ENCODE assay signal across 1 cellular context in genomic region chr20:5731753-5732366, GRCh38.
TF ChIP-seq lines count a peak whose summit lies in the region.

No MANE protein-coding gene starts in this region.

TF ChIP-seq in GM23338, 12 proteins besides CTCF, POLR2A, EP300 and RAD21 (continued from another document):
- TF ChIP-seq STAT1 (IDR thresholded peaks at IDR 0.05; ENCODE audit: unreplicated experiment) = no peak
- TF ChIP-seq CREB1 (CRISPR knock-in tag; IDR thresholded peaks at IDR 0.05; ENCODE audit: low read depth) = no peak
- TF ChIP-seq EZH2 (IDR thresholded peaks at IDR 0.05; ENCODE audit: low read depth, unreplicated experiment) = no peak
- TF ChIP-seq JUNB (IDR thresholded peaks at IDR 0.05; ENCODE audit: unreplicated experiment) = no peak
- TF ChIP-seq, protein P1, sequence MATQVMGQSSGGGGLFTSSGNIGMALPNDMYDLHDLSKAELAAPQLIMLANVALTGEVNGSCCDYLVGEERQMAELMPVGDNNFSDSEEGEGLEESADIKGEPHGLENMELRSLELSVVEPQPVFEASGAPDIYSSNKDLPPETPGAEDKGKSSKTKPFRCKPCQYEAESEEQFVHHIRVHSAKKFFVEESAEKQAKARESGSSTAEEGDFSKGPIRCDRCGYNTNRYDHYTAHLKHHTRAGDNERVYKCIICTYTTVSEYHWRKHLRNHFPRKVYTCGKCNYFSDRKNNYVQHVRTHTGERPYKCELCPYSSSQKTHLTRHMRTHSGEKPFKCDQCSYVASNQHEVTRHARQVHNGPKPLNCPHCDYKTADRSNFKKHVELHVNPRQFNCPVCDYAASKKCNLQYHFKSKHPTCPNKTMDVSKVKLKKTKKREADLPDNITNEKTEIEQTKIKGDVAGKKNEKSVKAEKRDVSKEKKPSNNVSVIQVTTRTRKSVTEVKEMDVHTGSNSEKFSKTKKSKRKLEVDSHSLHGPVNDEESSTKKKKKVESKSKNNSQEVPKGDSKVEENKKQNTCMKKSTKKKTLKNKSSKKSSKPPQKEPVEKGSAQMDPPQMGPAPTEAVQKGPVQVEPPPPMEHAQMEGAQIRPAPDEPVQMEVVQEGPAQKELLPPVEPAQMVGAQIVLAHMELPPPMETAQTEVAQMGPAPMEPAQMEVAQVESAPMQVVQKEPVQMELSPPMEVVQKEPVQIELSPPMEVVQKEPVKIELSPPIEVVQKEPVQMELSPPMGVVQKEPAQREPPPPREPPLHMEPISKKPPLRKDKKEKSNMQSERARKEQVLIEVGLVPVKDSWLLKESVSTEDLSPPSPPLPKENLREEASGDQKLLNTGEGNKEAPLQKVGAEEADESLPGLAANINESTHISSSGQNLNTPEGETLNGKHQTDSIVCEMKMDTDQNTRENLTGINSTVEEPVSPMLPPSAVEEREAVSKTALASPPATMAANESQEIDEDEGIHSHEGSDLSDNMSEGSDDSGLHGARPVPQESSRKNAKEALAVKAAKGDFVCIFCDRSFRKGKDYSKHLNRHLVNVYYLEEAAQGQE (IDR thresholded peaks at IDR 0.05; ENCODE audit: unreplicated experiment) = no peak
